13 cellular contexts compared by ENCODE assay signal in the genomic region with DNA sequence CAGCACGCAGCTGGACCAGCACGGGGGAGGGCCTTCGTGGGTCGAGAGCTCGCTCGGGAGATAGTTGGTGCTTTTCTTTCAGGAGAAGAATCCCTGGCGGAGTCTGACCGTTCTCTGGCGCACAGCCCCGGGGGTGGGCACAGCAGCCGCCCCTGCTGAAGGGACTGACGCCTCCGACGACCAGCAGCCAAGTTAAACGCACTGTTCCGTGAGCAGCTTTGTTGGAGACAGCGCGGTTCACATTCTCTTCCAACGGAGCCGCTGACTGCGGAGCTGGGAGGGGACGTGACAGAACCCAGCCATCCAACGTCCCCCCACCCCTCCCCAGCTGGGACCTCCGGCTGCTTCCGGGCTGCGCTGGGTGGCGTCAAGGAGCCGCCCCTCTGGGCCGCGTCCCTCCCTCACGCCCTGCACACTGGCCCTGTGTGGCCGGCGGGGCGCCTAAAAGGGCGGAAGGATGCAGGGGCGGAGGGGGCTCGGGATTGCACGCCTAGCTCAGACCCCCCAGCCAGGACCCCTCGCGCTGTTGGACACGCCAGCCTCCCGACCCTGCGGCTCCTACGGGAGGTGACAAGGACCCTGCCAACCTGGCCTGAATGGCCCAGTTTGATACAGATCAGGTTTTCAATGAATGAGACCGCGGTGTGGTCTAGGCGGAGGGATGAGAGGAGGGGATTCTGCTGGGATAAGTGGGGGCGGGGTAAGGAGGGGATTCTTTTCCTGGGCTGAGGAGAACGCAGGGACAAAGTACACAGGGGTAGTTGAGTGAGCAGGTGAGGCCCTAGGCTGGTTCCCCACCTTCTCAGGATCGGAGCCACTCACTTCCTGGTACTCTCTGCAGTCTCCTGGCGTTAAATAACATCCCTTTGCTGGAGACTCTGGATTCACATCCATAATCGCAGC. TPM values are rescaled to one million over a fixed set of nuclear protein-coding genes. Genes with fewer than 3 reads are reported as not detected.
A peak's percentile ranks its signal among the peaks of the same experiment; 100 is the strongest.
DNase-seq lines count a peak whose midpoint lies in the region; ATAC-seq, FAIRE-seq and TF ChIP-seq lines count a peak whose summit lies in the region.
"Had no signal": no experiment of that assay in that cellular context is flagged by ENCODE, and none has a peak within 500 bp of the region (broad histone marks: within the 10 kb centered on the region; RNA-seq: fewer than 3 reads in every experiment).

No MANE protein-coding gene starts in this region.

- H3K4me2 ChIP-seq in K562 (ENCODE audit: insufficient read depth, low read length) = no peak overlapping the region

- no peaks in the 10 kb centered on the region for H4K20me1 ChIP-seq in K562 (replicated peaks; ENCODE audit: control insufficient read depth, insufficient read depth, low read length)

- H3K9ac ChIP-seq in K562 (ENCODE audit: insufficient read depth in 1 of 2, low read depth in 2 of 2, low read length in 2 of 2) = no peak overlapping the region

- no peaks in the 10 kb centered on the region for H3K4me1 ChIP-seq in K562 (replicated peaks in 1 of 2; ENCODE audit: control insufficient read depth in 2 of 2, insufficient read depth in 2 of 2, low read length in 2 of 2)
- H3K4me1 ChIP-seq: adrenal gland had no signal

- in situ Hi-C loops in K562 (cut with MboI) = no loop called here

- no peak for FAIRE-seq in K562 (lab: Jason Lieb, UNC)

- peak overlapping the region; percentile 11; the same call in 1 of the 2 replicates for H3K4me3 ChIP-seq in AG09309 (ENCODE audit: control insufficient read depth, low read depth, low read length)
- no peak overlapping the region for H3K4me3 ChIP-seq in K562
- H3K4me3 ChIP-seq in retinal pigment epithelial cell (ENCODE audit: low read length) = peak overlapping the region; percentile 42
- H3K4me3 ChIP-seq: adrenal gland had no signal

- CTCF ChIA-PET in K562 (lab: Yijun Ruan, JAX; ENCODE audit: low intra/inter-chr PET ratio) = no interaction called here

- no peaks in the 10 kb centered on the region for H3K27me3 ChIP-seq in K562 (ENCODE audit: control insufficient read depth in 2 of 2, insufficient read depth in 2 of 2, low read length in 2 of 2)
- H3K27me3 ChIP-seq: adrenal gland had no signal

- no peak for DNase-seq in AG09309 (ENCODE audit: low read depth)
- no peak for DNase-seq in K562 (ENCODE audit: extremely low read depth in 1 of 4, low spot score in 3 of 4)
- peak; percentile 36 for DNase-seq in left ventricle myocardium superior
- DNase-seq in retinal pigment epithelial cell (ENCODE audit: low read depth) = no peak
- no peak for DNase-seq in glomerular visceral epithelial cell (ENCODE audit: extremely low spot score)
- DNase-seq in foreskin melanocyte = no peak
- DNase-seq: activated CD8-positive, alpha-beta memory T cell treated with anti-CD3 and anti-CD28 coated beads, Interleukin-2, amount 10 ng/mL, durations not matched to agents 7 days and 5 days; adrenal gland; islet precursor cell; NCI-H187 treated with DMSO at 0.1 percent for 48 hours had no signal

- no peak overlapping the region for H2AFZ ChIP-seq in K562 (ENCODE audit: low read depth, low read length)

- ATAC-seq in K562 = no peak
- peak; percentile 68 for ATAC-seq in left ventricle myocardium superior
- no peak for ATAC-seq in GM19023 (IDR thresholded peaks at IDR 0.05; ENCODE audit: unreplicated experiment)
- no peak for ATAC-seq in GM21515 (IDR thresholded peaks at IDR 0.05; ENCODE audit: unreplicated experiment)
- ATAC-seq: activated CD8-positive, alpha-beta memory T cell treated with anti-CD3 and anti-CD28 coated beads, Interleukin-2, amount 10 ng/mL, durations not matched to agents 7 days and 5 days had no signal

- H3K27ac ChIP-seq in K562 (ENCODE audit: extremely low read depth, low read depth, low read length) = no peak overlapping the region
- H3K27ac ChIP-seq: adrenal gland had no signal

- POLR2A ChIA-PET in K562 (lab: Yijun Ruan, JAX) = interaction anchor here (0.7 to 1.2 kb wide), 2 partner anchors 10 to 1086 kb away, joined by 3 to 9 read pairs; no protein-coding TSS in a partner anchor

- intact Hi-C loops in K562 (cut with micrococcal nuclease) = no loop called here
- intact Hi-C loops in left ventricle myocardium superior (cut with micrococcal nuclease) = no loop called here

- TF ChIP-seq CTCF in AG09309 (IDR thresholded peaks at IDR 0.05; ENCODE audit: control insufficient read depth, insufficient read depth, low read depth, low read length, missing control alignments) (no peak), K562 (IDR thresholded peaks at IDR 0.05 in 2 of 3, conservative IDR thresholded peaks at IDR 0.05 in 1 of 3; ENCODE audit: insufficient read depth in 2 of 3, low read depth in 1 of 3, low read length in 3 of 3) (no peak), retinal pigment epithelial cell (conservative IDR thresholded peaks at IDR 0.05; ENCODE audit: low read depth, low read length) (no peak)

- TF ChIP-seq RAD21 in K562 (CRISPR knock-in tag; conservative IDR thresholded peaks at IDR 0.05 in 1 of 2, IDR thresholded peaks at IDR 0.05 in 1 of 2) = no peak

- peaks cover 4% of the 10 kb centered on the region; the same call in 1 of the 3 replicates for H3K79me2 ChIP-seq in K562 (ENCODE audit: control insufficient read depth, insufficient read depth, low read length)

- no peaks in the 10 kb centered on the region for H3K9me1 ChIP-seq in K562 (ENCODE audit: control insufficient read depth, insufficient read depth, low read length)

- no peak for TF ChIP-seq POLR2A in K562 (conservative IDR thresholded peaks at IDR 0.05)

- H3K36me3 ChIP-seq in K562 (ENCODE audit: control insufficient read depth, insufficient read depth, low read length) = peaks cover 36% of the 10 kb centered on the region; the same call in 2 of the 3 replicates
- H3K36me3 ChIP-seq: adrenal gland had no signal

- no peaks in the 10 kb centered on the region for H3K9me3 ChIP-seq in K562 (replicated peaks; ENCODE audit: control insufficient read depth, insufficient read depth, low read depth, low read length)
- H3K9me3 ChIP-seq: adrenal gland had no signal

- TF ChIP-seq EP300 in K562 (IDR thresholded peaks at IDR 0.05; ENCODE audit: low read length) = no peak

- whole genome bisulfite sequencing in K562 (ENCODE audit: insufficient coverage, low coverage, missing lambda C conversion rate) = 95% methylated on average over 31 of the region's 52 CpGs

- BruUV-seq in K562 (replicated peaks; lab: Mats Ljungman, UMichigan) = no TSS peak

TF ChIP-seq in K562, 482 proteins besides CTCF, POLR2A, EP300 and RAD21 (continues in another document):
- TF ChIP-seq, protein P1, sequence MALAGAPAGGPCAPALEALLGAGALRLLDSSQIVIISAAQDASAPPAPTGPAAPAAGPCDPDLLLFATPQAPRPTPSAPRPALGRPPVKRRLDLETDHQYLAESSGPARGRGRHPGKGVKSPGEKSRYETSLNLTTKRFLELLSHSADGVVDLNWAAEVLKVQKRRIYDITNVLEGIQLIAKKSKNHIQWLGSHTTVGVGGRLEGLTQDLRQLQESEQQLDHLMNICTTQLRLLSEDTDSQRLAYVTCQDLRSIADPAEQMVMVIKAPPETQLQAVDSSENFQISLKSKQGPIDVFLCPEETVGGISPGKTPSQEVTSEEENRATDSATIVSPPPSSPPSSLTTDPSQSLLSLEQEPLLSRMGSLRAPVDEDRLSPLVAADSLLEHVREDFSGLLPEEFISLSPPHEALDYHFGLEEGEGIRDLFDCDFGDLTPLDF (CRISPR knock-in tag; IDR thresholded peaks at IDR 0.05) = no peak
- no peak for TF ChIP-seq BMI1 (IDR thresholded peaks at IDR 0.05; ENCODE audit: low read length)

RNA-seq across cellular contexts. Expression of a gene that starts 36.4 kb away (rescaled TPM):
- 25.6 and 34.9 TPM in 2 replicates for total RNA-seq in K562 (2011; cell fraction: chromatin; rRNA removed; ENCODE audit: low replicate concordance)
- total RNA-seq in K562 (2011; cell fraction: nucleolus; rRNA removed) = 30.7 and 32.6 TPM in 2 replicates
- 28.3 and 35.8 TPM in 2 replicates for total RNA-seq in K562 (2011; cell fraction: nucleoplasm; rRNA removed)
- total RNA-seq in K562 (2014; rRNA removed) (2.5 and 3.7 TPM in 2 replicates), K562 (2014; rRNA removed; fragmentation: Illumina TruSeq; extraction: Trizol) (5.5 and 5.6 TPM in 2 replicates), K562 (2015; rRNA removed; fragmentation: Illumina TruSeq; extraction: Trizol) (5.3 and 5.8 TPM in 2 replicates), K562 (2021) (7.6 and 8.0 TPM in 2 replicates), left ventricle myocardium superior (0.79 TPM)
- polyA plus RNA-seq in K562 (2011; rRNA removed) (7.5 and 9.1 TPM in 2 replicates), K562 (2014; fragmentation: Illumina TruSeq; extraction: Trizol) (8.6 and 9.7 TPM in 2 replicates), K562 (2014; fragmentation: Nextera tagmentation; extraction: Ambion mirVana) (10 to 100 TPM; 16.1 to 19.5 TPM), K562 (2014; rRNA removed) (9.4 and 11.8 TPM in 2 replicates)
- polyA plus RNA-seq in K562 (2011; cell fraction: cytosol; rRNA removed) = 10.8 and 11.5 TPM in 2 replicates
- 22.5 and 29.2 TPM in 2 replicates for polyA plus RNA-seq in K562 (2011; cell fraction: nucleus; rRNA removed)
- 7.6 and 10.9 TPM in 2 replicates for polyA plus RNA-seq in K562 (2012)
- 4.6 and 4.9 TPM in 2 replicates for polyA minus RNA-seq in K562 (2011; rRNA and poly(A)+ RNA removed)
- 2.2 and 2.5 TPM in 2 replicates for polyA minus RNA-seq in K562 (2011; cell fraction: cytosol; rRNA and poly(A)+ RNA removed)
- polyA minus RNA-seq in K562 (2011; cell fraction: nucleus; rRNA and poly(A)+ RNA removed) = 13.9 and 16.6 TPM in 2 replicates

RNA-seq across cellular contexts. Expression of a gene that starts 54.7 kb away (rescaled TPM):
- not detected in 2 replicates for total RNA-seq in K562 (2011; cell fraction: chromatin; rRNA removed; ENCODE audit: low replicate concordance)
- not detected in 2 replicates for total RNA-seq in K562 (2011; cell fraction: nucleolus; rRNA removed)
- total RNA-seq in K562 (2011; cell fraction: nucleoplasm; rRNA removed) = not detected in 2 replicates
- total RNA-seq in K562 (2014; rRNA removed) = not detected in 2 replicates
- total RNA-seq in K562 (2014; rRNA removed; fragmentation: Illumina TruSeq; extraction: Trizol) = not detected in 2 replicates
- total RNA-seq in K562 (2015; rRNA removed; fragmentation: Illumina TruSeq; extraction: Trizol) = not detected in 2 replicates
- not detected in 2 replicates for total RNA-seq in K562 (2021)
- polyA plus RNA-seq in K562 (2011; rRNA removed) = not detected in 2 replicates
- polyA plus RNA-seq in K562 (2011; cell fraction: cytosol; rRNA removed) = not detected in 2 replicates
- polyA plus RNA-seq in K562 (2011; cell fraction: nucleus; rRNA removed) = not detected in 2 replicates
- polyA plus RNA-seq in K562 (2012) = not detected in 2 replicates
- polyA plus RNA-seq in K562 (2014; fragmentation: Illumina TruSeq; extraction: Trizol) = not detected in 2 replicates
- not detected for polyA plus RNA-seq in K562 (2014; fragmentation: Nextera tagmentation; extraction: Ambion mirVana)
- polyA plus RNA-seq in K562 (2014; rRNA removed) = not detected in 2 replicates
- polyA minus RNA-seq in K562 (2011; rRNA and poly(A)+ RNA removed) = not detected in 2 replicates
- polyA minus RNA-seq in K562 (2011; cell fraction: cytosol; rRNA and poly(A)+ RNA removed) = not detected in 2 replicates
- polyA minus RNA-seq in K562 (2011; cell fraction: nucleus; rRNA and poly(A)+ RNA removed) = not detected in 2 replicates
- not detected for total RNA-seq in left ventricle myocardium superior
- total RNA-seq: A673; activated CD8-positive, alpha-beta memory T cell treated with anti-CD3 and anti-CD28 coated beads, Interleukin-2, amount 10 ng/mL, durations not matched to agents 7 days and 5 days; adrenal gland had no signal
- polyA plus RNA-seq: adrenal gland had no signal
